ENCODE assay signal across 11 cellular contexts in genomic region chr19:10294368-10294697, GRCh38. TPM values are rescaled to one million over a fixed set of nuclear protein-coding genes. Genes with fewer than 3 reads are reported as not detected.
A peak's percentile ranks its signal among the peaks of the same experiment; 100 is the strongest.
DNase-seq lines count a peak whose midpoint lies in the region; ATAC-seq and TF ChIP-seq lines count a peak whose summit lies in the region.
"Had no signal": no experiment of that assay in that cellular context is flagged by ENCODE, and none has a peak within 500 bp of the region (broad histone marks: within the 10 kb centered on the region; RNA-seq: fewer than 3 reads in every experiment).

No MANE protein-coding gene starts in this region.

- H3F3A ChIP-seq in neural progenitor cell (ENCODE audit: low read depth) = peaks cover 61% of the 10 kb centered on the region

- H3K36me3 Mint-ChIP-seq in neural progenitor cell = no peaks in the 10 kb centered on the region

- H3K79me2 ChIP-seq in neural progenitor cell (ENCODE audit: low read depth) = no peaks in the 10 kb centered on the region

- no peak overlapping the region for H2AFZ ChIP-seq in neural progenitor cell (replicated peaks)

- peaks cover 9% of the 10 kb centered on the region for H3K4me1 ChIP-seq in neural progenitor cell

- H3K27ac Mint-ChIP-seq in neural progenitor cell = no peak overlapping the region

- DNase-seq in H7 (peak; percentile 89), brain microvascular endothelial cell (no peak), neural progenitor cell (ENCODE audit: low spot score) (peak; percentile 72), NCI-H2081 (lab: John Stamatoyannopoulos, UW) (no peak), activated gamma-delta T cell (lab: John Stamatoyannopoulos, UW) (no peak)
- DNase-seq: activated gamma-delta T cell treated with Interleukin-2 at 50 U/mL for 16 hours; GOT3; NCI-H1105 treated with DMSO at 0.1 percent for 48 hours; NCI-H526 treated with DMSO at 0.1 percent for 48 hours; stimulated activated naive CD4-positive, alpha-beta T cell treated with Interleukin-2 at 50 U/mL for 16 hours had no signal

- H4K20me1 ChIP-seq in neural progenitor cell (ENCODE audit: low read depth) = peaks cover 67% of the 10 kb centered on the region

- peaks cover 77% of the 10 kb centered on the region for H3K27me3 ChIP-seq in H7 (ENCODE audit: control insufficient read depth, insufficient read depth, low read length)
- peaks cover 60% of the 10 kb centered on the region for H3K27me3 ChIP-seq in brain microvascular endothelial cell (replicated peaks)
- H3K27me3 ChIP-seq in neural progenitor cell = peaks cover 100% of the 10 kb centered on the region

- H3K9ac ChIP-seq in neural progenitor cell = no peak overlapping the region

- no peaks in the 10 kb centered on the region for H3K9me3 Mint-ChIP-seq in neural progenitor cell

- H3K4me3 Mint-ChIP-seq in neural progenitor cell = peak overlapping the region; percentile 64

- peak; percentile 40 for TF ChIP-seq CTCF in brain microvascular endothelial cell (IDR thresholded peaks at IDR 0.05; ENCODE audit: low read depth, low read length, missing control alignments)
- peak; percentile 52 for TF ChIP-seq CTCF in neural progenitor cell (IDR thresholded peaks at IDR 0.05)

- no peak overlapping the region for H3K4me2 ChIP-seq in neural progenitor cell

- in situ Hi-C loops in brain microvascular endothelial cell (cut with HindIII; ENCODE audit: low pct_ligation_motif_present, low sequenced_read_pairs) = no loop called here

- H3K27me3 Mint-ChIP-seq in neural progenitor cell (ENCODE audit: insufficient read depth, low read depth) = peaks cover 75% of the 10 kb centered on the region

- H3K4me3 ChIP-seq in H7 (ENCODE audit: insufficient read depth, low read depth, low read length) = no peak overlapping the region
- no peak overlapping the region for H3K4me3 ChIP-seq in brain microvascular endothelial cell (ENCODE audit: low read depth, low read length)
- H3K4me3 ChIP-seq in neural progenitor cell = no peak overlapping the region

- no peak for ATAC-seq in GM21723 (IDR thresholded peaks at IDR 0.05; ENCODE audit: unreplicated experiment)

- H3K27ac ChIP-seq in brain microvascular endothelial cell (no peak overlapping the region), neural progenitor cell (no peak overlapping the region)

- H3K4me1 Mint-ChIP-seq in neural progenitor cell = peaks cover 26% of the 10 kb centered on the region

- no peaks in the 10 kb centered on the region for H3K9me3 ChIP-seq in neural progenitor cell (ENCODE audit: low read depth)

- H3K36me3 ChIP-seq in H7 (replicated peaks; ENCODE audit: control insufficient read depth, insufficient read depth, low read length) = no peaks in the 10 kb centered on the region
- no peaks in the 10 kb centered on the region for H3K36me3 ChIP-seq in brain microvascular endothelial cell (replicated peaks)
- no peaks in the 10 kb centered on the region for H3K36me3 ChIP-seq in neural progenitor cell

RNA-seq across cellular contexts. Expression of gene ICAM5, which starts 4.6 kb away (rescaled TPM):
- total RNA-seq in H7 (2014; rRNA removed; shearing (Covaris generic)) = 0.83 and 3.7 TPM in 2 replicates
- total RNA-seq in neural progenitor cell (ENCODE audit: low replicate concordance) = 0.46 TPM in 1 of 2 replicates, not detected in the other

RNA-seq across cellular contexts. Expression of gene ICAM4, which starts 7.6 kb away (rescaled TPM):
- total RNA-seq in H7 (2014; rRNA removed; shearing (Covaris generic)) = 1.7 and 2.4 TPM in 2 replicates
- total RNA-seq in neural progenitor cell (ENCODE audit: low replicate concordance) = 0.15 TPM in 1 of 2 replicates, not detected in the other

RNA-seq across cellular contexts. Expression of gene ZGLP1, which starts 15.3 kb away (rescaled TPM):
- total RNA-seq in H7 (2014; rRNA removed; shearing (Covaris generic)) = 0.17 and 0.85 TPM in 2 replicates
- 2.4 and 4.6 TPM in 2 replicates for total RNA-seq in neural progenitor cell (ENCODE audit: low replicate concordance)

RNA-seq across cellular contexts. Expression of gene FDX2, which starts 21.5 kb away (rescaled TPM):
- total RNA-seq in H7 (2014; rRNA removed; shearing (Covaris generic)) = 22.3 and 40.8 TPM in 2 replicates
- total RNA-seq in neural progenitor cell (ENCODE audit: low replicate concordance) = 7.4 and 11.4 TPM in 2 replicates

RNA-seq across cellular contexts. Expression of gene ICAM1, which starts 23.4 kb away (rescaled TPM):
- 2.8 and 6.1 TPM in 2 replicates for total RNA-seq in H7 (2014; rRNA removed; shearing (Covaris generic))
- 0.40 and 0.80 TPM in 2 replicates for total RNA-seq in neural progenitor cell (ENCODE audit: low replicate concordance)

Comparison
In these comparisons a context has a peak if more than half of its experiments do, and no peak if none do; other contexts are left out.
1. DNase-seq: peak in H7 (single experiment) and neural progenitor cell (single experiment); none in brain microvascular endothelial cell (single experiment), NCI-H2081 (0 of 2) and activated gamma-delta T cell (single experiment).